33 cellular contexts compared by ENCODE assay signal in genomic region chr1:159222075-159222865, GRCh38. TPM values are rescaled to one million over a fixed set of nuclear protein-coding genes. Genes with fewer than 3 reads are reported as not detected.
"Had no signal": no experiment of that assay in that cellular context is flagged by ENCODE, and none has a peak within 500 bp of the region (broad histone marks: within the 10 kb centered on the region; RNA-seq: fewer than 3 reads in every experiment).

No MANE protein-coding gene starts in this region.

- H3K4me3 ChIP-seq: PC-9 had no signal

- H3K27ac ChIP-seq: PC-9, RWPE1 had no signal

- H3K27ac Mint-ChIP-seq: activated CD4-positive, alpha-beta memory T cell treated with anti-CD3 and anti-CD28 coated beads for 36 hours; activated CD4-positive, alpha-beta T cell treated with anti-CD3 and anti-CD28 coated beads, Interleukin-2, amount 10 ng/mL, durations not matched to agents 7 days and 5 days; activated CD8-positive, alpha-beta memory T cell treated with anti-CD3 and anti-CD28 coated beads, Interleukin-2, amount 10 ng/mL, durations not matched to agents 7 days and 5 days; activated naive CD4-positive, alpha-beta T cell treated with anti-CD3 and anti-CD28 coated beads, Interleukin-2, amount 10 ng/mL, durations not matched to agents 7 days and 5 days; activated naive CD8-positive, alpha-beta T cell; activated naive CD8-positive, alpha-beta T cell treated with anti-CD3 and anti-CD28 coated beads, Interleukin-2, amount 50 U/mL, for 24 hours; brain had no signal

- H2AFZ ChIP-seq: PC-9 had no signal

- H3K9me3 Mint-ChIP-seq: activated CD4-positive, alpha-beta memory T cell treated with anti-CD3 and anti-CD28 coated beads for 36 hours; activated CD4-positive, alpha-beta T cell treated with anti-CD3 and anti-CD28 coated beads, Interleukin-2, amount 10 ng/mL, durations not matched to agents 7 days and 5 days; activated naive CD4-positive, alpha-beta T cell treated with anti-CD3 and anti-CD28 coated beads, Interleukin-2, amount 10 ng/mL, durations not matched to agents 7 days and 5 days; activated naive CD8-positive, alpha-beta T cell treated with anti-CD3 and anti-CD28 coated beads, Interleukin-2, amount 50 U/mL, for 24 hours; brain had no signal

- H3K4me1 Mint-ChIP-seq: activated CD4-positive, alpha-beta T cell treated with anti-CD3 and anti-CD28 coated beads, Interleukin-2, amount 10 ng/mL, durations not matched to agents 7 days and 5 days; activated CD8-positive, alpha-beta memory T cell treated with anti-CD3 and anti-CD28 coated beads, Interleukin-2, amount 10 ng/mL, durations not matched to agents 7 days and 5 days; activated naive CD4-positive, alpha-beta T cell treated with anti-CD3 and anti-CD28 coated beads, Interleukin-2, amount 10 ng/mL, durations not matched to agents 7 days and 5 days; activated naive CD8-positive, alpha-beta T cell treated with anti-CD3 and anti-CD28 coated beads, Interleukin-2, amount 50 U/mL, for 24 hours had no signal

- ATAC-seq: activated CD8-positive, alpha-beta memory T cell treated with anti-CD3 and anti-CD28 coated beads, Interleukin-2, amount 10 ng/mL, durations not matched to agents 7 days and 5 days; activated naive CD8-positive, alpha-beta T cell treated with anti-CD3 and anti-CD28 coated beads, Interleukin-2, amount 50 U/mL, for 24 hours; Right ventricle myocardium inferior had no signal

- DNase-seq: activated CD4-positive, alpha-beta memory T cell treated with anti-CD3 and anti-CD28 coated beads for 36 hours; activated CD4-positive, alpha-beta T cell treated with anti-CD3 and anti-CD28 coated beads, Interleukin-2, amount 10 ng/mL, durations not matched to agents 7 days and 5 days; activated CD8-positive, alpha-beta memory T cell treated with anti-CD3 and anti-CD28 coated beads for 24 hours; activated CD8-positive, alpha-beta memory T cell treated with anti-CD3 and anti-CD28 coated beads, Interleukin-2, amount 10 ng/mL, durations not matched to agents 7 days and 5 days; activated CD8-positive, alpha-beta memory T cell treated with anti-CD3 and anti-CD28 coated beads, Interleukin-2, amount 50 U/mL, for 48 hours; activated effector memory CD4-positive, alpha-beta T cell treated with Interleukin-2 at 50 U/mL for 16 hours; activated naive CD4-positive, alpha-beta T cell treated with anti-CD3 and anti-CD28 coated beads, Interleukin-2, amount 10 ng/mL, durations not matched to agents 7 days and 5 days; activated naive CD8-positive, alpha-beta T cell treated with anti-CD3 and anti-CD28 coated beads, Interleukin-2, amount 50 U/mL, for 24 hours; activated T-cell treated with anti-CD3 and anti-CD28 coated beads, Interleukin-2, amount 50 U/mL, for 48 hours; anterior cingulate cortex; caudate nucleus; cerebellar nuclear complex; NCI-H1048; NCI-H1105 treated with DMSO at 0.1 percent for 48 hours; NCI-H1436; NCI-H1694; NCI-H2029; NCI-H345; NCI-H524 treated with DMSO at 0.1 percent for 48 hours; PC-9; SIG-M5; SW 1271; T-helper 1 cell; T-helper 2 cell; T-helper 9 cell had no signal

- H3K4me3 Mint-ChIP-seq: activated CD4-positive, alpha-beta memory T cell treated with anti-CD3 and anti-CD28 coated beads for 36 hours; activated CD4-positive, alpha-beta T cell treated with anti-CD3 and anti-CD28 coated beads, Interleukin-2, amount 10 ng/mL, durations not matched to agents 7 days and 5 days; activated CD8-positive, alpha-beta memory T cell treated with anti-CD3 and anti-CD28 coated beads, Interleukin-2, amount 10 ng/mL, durations not matched to agents 7 days and 5 days; activated naive CD4-positive, alpha-beta T cell treated with anti-CD3 and anti-CD28 coated beads, Interleukin-2, amount 10 ng/mL, durations not matched to agents 7 days and 5 days; activated naive CD8-positive, alpha-beta T cell; activated naive CD8-positive, alpha-beta T cell treated with anti-CD3 and anti-CD28 coated beads, Interleukin-2, amount 50 U/mL, for 24 hours; brain had no signal

- H3K4me2 ChIP-seq: PC-9 had no signal

- FAIRE-seq: bronchial epithelial cell, RCC 7860 had no signal

RNA-seq across cellular contexts. Expression of gene ACKR1, which starts 17.6 kb away (rescaled TPM):
- total RNA-seq: activated CD4-positive, alpha-beta memory T cell treated with anti-CD3 and anti-CD28 coated beads for 36 hours; activated CD4-positive, alpha-beta T cell treated with anti-CD3 and anti-CD28 coated beads, Interleukin-2, amount 10 ng/mL, durations not matched to agents 7 days and 5 days; activated CD8-positive, alpha-beta memory T cell treated with anti-CD3 and anti-CD28 coated beads, Interleukin-2, amount 10 ng/mL, durations not matched to agents 7 days and 5 days; bronchial epithelial cell; M059J; NCI-H460; PC-9 had no signal

RNA-seq across cellular contexts. Expression of gene CADM3, which starts 50.9 kb away (rescaled TPM):
- total RNA-seq: activated CD4-positive, alpha-beta memory T cell treated with anti-CD3 and anti-CD28 coated beads for 36 hours; activated CD4-positive, alpha-beta T cell treated with anti-CD3 and anti-CD28 coated beads, Interleukin-2, amount 10 ng/mL, durations not matched to agents 7 days and 5 days; activated CD8-positive, alpha-beta memory T cell treated with anti-CD3 and anti-CD28 coated beads, Interleukin-2, amount 10 ng/mL, durations not matched to agents 7 days and 5 days; bronchial epithelial cell; NCI-H460; PC-9 had no signal
